In genomic region chr2:102230410-102230909, GRCh38 we compare ENCODE assay signal across 17 cellular contexts. TPM values are rescaled to one million over a fixed set of nuclear protein-coding genes. Genes with fewer than 3 reads are reported as not detected.
"Had no signal": no experiment of that assay in that cellular context is flagged by ENCODE, and none has a peak within 500 bp of the region (broad histone marks: within the 10 kb centered on the region; RNA-seq: fewer than 3 reads in every experiment).

No MANE protein-coding gene starts in this region.

- H3K4me3 Mint-ChIP-seq: memory B cell, nephron progenitor cell had no signal

- DNase-seq: cerebellar nuclear complex; dermis blood vessel endothelial cell; heart left ventricle; hypothalamus; kidney glomerular epithelial cell; left lung; lower lobe of right lung; naive B cell; nephron progenitor cell; posterior cingulate gyrus; small intestine; stimulated activated CD4-positive, alpha-beta T cell treated with anti-CD3 and anti-CD28 coated beads, Interleukin-12 subunit alpha, Interleukin-12 subunit beta, amount 100 ng/mL, for 4 hours; stimulated activated naive CD4-positive, alpha-beta T cell; stomach; upper lobe of left lung; uterus had no signal

- H3K36me3 ChIP-seq: heart left ventricle, left lung, lower lobe of right lung, upper lobe of left lung, uterus had no signal

- H3K27ac Mint-ChIP-seq: memory B cell, naive B cell, nephron progenitor cell had no signal

- H3K27me3 ChIP-seq: heart left ventricle, left lung, stomach, upper lobe of left lung, uterus had no signal

- H3K9me3 ChIP-seq: heart left ventricle, left lung, lower lobe of right lung, stomach, upper lobe of left lung, uterus had no signal

- H3K36me3 Mint-ChIP-seq: memory B cell, naive B cell had no signal

- H3K27ac ChIP-seq: lower lobe of right lung, upper lobe of left lung, uterus had no signal

- H3K4me3 ChIP-seq: heart left ventricle, left lung, lower lobe of right lung, stomach, upper lobe of left lung, uterus had no signal

- H3K9me3 Mint-ChIP-seq: memory B cell, naive B cell, nephron progenitor cell had no signal

RNA-seq across cellular contexts. Expression of gene IL1RL2, which starts 43.6 kb away (rescaled TPM):
- total RNA-seq: lower lobe of right lung had no signal
